1 cellular context compared by ENCODE assay signal in genomic region chr12:122366685-122367475, GRCh38.
TF ChIP-seq lines count a peak whose summit lies in the region.

No MANE protein-coding gene starts in this region.

TF ChIP-seq in HEK293, 187 proteins besides CTCF, POLR2A, EP300 and RAD21 (continued from another document):
- TF ChIP-seq REST (tag by site-specific recombination; IDR thresholded peaks at IDR 0.05) (no peak; the same call in 1 of the 2 replicates), ZNF768 (tag by site-specific recombination; IDR thresholded peaks at IDR 0.05) (no peak), ZBTB11 (tag by site-specific recombination; conservative IDR thresholded peaks at IDR 0.05; ENCODE audit: low read depth) (no peak), ZNF629 (tag by site-specific recombination; IDR thresholded peaks at IDR 0.05) (peak; percentile 82), IKZF3 (tag by site-specific recombination; IDR thresholded peaks at IDR 0.05) (no peak), ZBTB48 (tag by site-specific recombination; IDR thresholded peaks at IDR 0.05) (no peak), ZNF544 (tag by site-specific recombination; IDR thresholded peaks at IDR 0.05) (no peak), ZNF148 (tag by site-specific recombination; IDR thresholded peaks at IDR 0.05; ENCODE audit: borderline replicate concordance) (no peak), PRDM10 (tag by site-specific recombination; IDR thresholded peaks at IDR 0.05) (peak; percentile 99), ZNF776 (tag by site-specific recombination; IDR thresholded peaks at IDR 0.05; ENCODE audit: borderline replicate concordance) (no peak), KLF9 (tag by site-specific recombination; IDR thresholded peaks at IDR 0.05; ENCODE audit: low read depth) (no peak), ZSCAN30 (tag by site-specific recombination; IDR thresholded peaks at IDR 0.05) (no peak), ZNF707 (tag by site-specific recombination; IDR thresholded peaks at IDR 0.05) (no peak), ZFP69B (tag by site-specific recombination; IDR thresholded peaks at IDR 0.05) (0 out of 2 replicates have a peak, but pooled peaks have one; percentile 36), ZNF335 (tag by site-specific recombination; conservative IDR thresholded peaks at IDR 0.05) (no peak), ZNF692 (tag by site-specific recombination; IDR thresholded peaks at IDR 0.05) (peak; percentile 72), YY2 (tag by site-specific recombination; IDR thresholded peaks at IDR 0.05) (no peak), PRDM6 (tag by site-specific recombination; IDR thresholded peaks at IDR 0.05) (peak; percentile 63)
